ENCODE assay signal across 2 cellular contexts in the genomic region with DNA sequence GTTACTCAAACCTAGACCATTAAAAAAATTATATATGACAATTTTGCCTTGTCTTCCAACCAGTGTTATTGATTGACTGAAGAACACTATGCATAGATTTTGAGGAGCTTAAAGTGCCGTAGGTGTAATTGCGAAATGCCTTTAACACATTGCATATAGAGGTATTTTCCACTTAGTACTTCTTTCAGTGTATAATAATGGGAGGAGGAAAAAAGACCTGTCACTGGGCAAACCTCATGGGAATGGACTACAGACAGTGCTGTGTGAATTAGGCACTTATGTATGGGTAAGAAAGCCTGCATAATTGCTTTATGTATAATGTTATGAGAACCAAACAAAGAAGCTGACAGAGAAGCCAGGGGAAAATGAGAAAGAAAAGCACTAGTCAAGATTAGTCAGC.
TF ChIP-seq lines count a peak whose summit lies in the region.

No MANE protein-coding gene starts in this region.

TF ChIP-seq in A549, 52 proteins besides CTCF, POLR2A, EP300 and RAD21 (continued from another document):
- TF ChIP-seq, protein P1, sequence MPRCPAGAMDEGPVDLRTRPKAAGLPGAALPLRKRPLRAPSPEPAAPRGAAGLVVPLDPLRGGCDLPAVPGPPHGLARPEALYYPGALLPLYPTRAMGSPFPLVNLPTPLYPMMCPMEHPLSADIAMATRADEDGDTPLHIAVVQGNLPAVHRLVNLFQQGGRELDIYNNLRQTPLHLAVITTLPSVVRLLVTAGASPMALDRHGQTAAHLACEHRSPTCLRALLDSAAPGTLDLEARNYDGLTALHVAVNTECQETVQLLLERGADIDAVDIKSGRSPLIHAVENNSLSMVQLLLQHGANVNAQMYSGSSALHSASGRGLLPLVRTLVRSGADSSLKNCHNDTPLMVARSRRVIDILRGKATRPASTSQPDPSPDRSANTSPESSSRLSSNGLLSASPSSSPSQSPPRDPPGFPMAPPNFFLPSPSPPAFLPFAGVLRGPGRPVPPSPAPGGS (IDR thresholded peaks at IDR 0.05): no peak
- TF ChIP-seq FOSB (CRISPR knock-in tag; IDR thresholded peaks at IDR 0.05) (no peak), RCOR1 (IDR thresholded peaks at IDR 0.05; ENCODE audit: low read depth, low read length) (no peak)

TF ChIP-seq in WTC11, 78 proteins besides CTCF, POLR2A, EP300 and RAD21 (continued from another document):
- TF ChIP-seq, protein P2, sequence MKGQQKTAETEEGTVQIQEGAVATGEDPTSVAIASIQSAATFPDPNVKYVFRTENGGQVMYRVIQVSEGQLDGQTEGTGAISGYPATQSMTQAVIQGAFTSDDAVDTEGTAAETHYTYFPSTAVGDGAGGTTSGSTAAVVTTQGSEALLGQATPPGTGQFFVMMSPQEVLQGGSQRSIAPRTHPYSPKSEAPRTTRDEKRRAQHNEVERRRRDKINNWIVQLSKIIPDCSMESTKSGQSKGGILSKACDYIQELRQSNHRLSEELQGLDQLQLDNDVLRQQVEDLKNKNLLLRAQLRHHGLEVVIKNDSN (CRISPR knock-in tag; IDR thresholded peaks at IDR 0.05): no peak
TF ChIP-seq in WTC11: peak in this region for 1.
